In genomic region chr20:61846074-61846473, GRCh38 we compare ENCODE assay signal across 36 cellular contexts.
"Had no signal": no experiment of that assay in that cellular context is flagged by ENCODE, and none has a peak within 500 bp of the region (broad histone marks: within the 10 kb centered on the region; RNA-seq: fewer than 3 reads in every experiment).

No MANE protein-coding gene starts in this region.

- ATAC-seq: activated CD4-positive, alpha-beta T cell treated with anti-CD3 and anti-CD28 coated beads for 36 hours; activated CD4-positive, CD25-positive, alpha-beta regulatory T cell treated with anti-CD3 and anti-CD28 coated beads, Interleukin-2, amount 50 U/mL, for 24 hours; activated CD8-positive, alpha-beta T cell treated with anti-CD3 and anti-CD28 coated beads, Interleukin-2, amount 10 ng/mL, durations not matched to agents 7 days and 5 days; activated naive CD4-positive, alpha-beta T cell treated with anti-CD3 and anti-CD28 coated beads, Interleukin-2, amount 50 U/mL, for 72 hours; body of pancreas had no signal

- H3K36me3 ChIP-seq: adrenal gland, breast epithelium, MG63 had no signal

- H3K36me3 Mint-ChIP-seq: activated naive CD4-positive, alpha-beta T cell treated with anti-CD3 and anti-CD28 coated beads, Interleukin-2, amount 50 U/mL, for 72 hours had no signal

- H3K27me3 ChIP-seq: adrenal gland, body of pancreas, MG63 had no signal

- H3K4me1 ChIP-seq: adrenal gland, body of pancreas, breast epithelium had no signal

- H3K4me3 ChIP-seq: adrenal gland, body of pancreas, breast epithelium, MG63, PC-9 had no signal

- H3K4me1 Mint-ChIP-seq: activated CD4-positive, alpha-beta T cell treated with anti-CD3 and anti-CD28 coated beads for 36 hours; activated CD4-positive, alpha-beta T cell treated with anti-CD3 and anti-CD28 coated beads, Interleukin-2, amount 10 ng/mL, durations not matched to agents 7 days and 5 days had no signal

- H3K27ac ChIP-seq: adrenal gland, body of pancreas, breast epithelium, PC-9, RWPE1 had no signal

- FAIRE-seq: astrocyte, RCC 7860 had no signal

- H2AFZ ChIP-seq: PC-9 had no signal

- H3K4me2 ChIP-seq: PC-9 had no signal

- H3K4me3 Mint-ChIP-seq: activated CD4-positive, alpha-beta T cell treated with anti-CD3 and anti-CD28 coated beads for 36 hours; activated CD4-positive, alpha-beta T cell treated with anti-CD3 and anti-CD28 coated beads, Interleukin-2, amount 10 ng/mL, durations not matched to agents 7 days and 5 days; activated CD8-positive, alpha-beta T cell treated with anti-CD3 and anti-CD28 coated beads, Interleukin-2, amount 10 ng/mL, durations not matched to agents 7 days and 5 days; activated naive CD4-positive, alpha-beta T cell treated with anti-CD3 and anti-CD28 coated beads for 36 hours; activated T-cell treated with anti-CD3 and anti-CD28 coated beads, Interleukin-2, amount 50 U/mL, for 24 hours; activated T-helper 1 cell treated with anti-CD3 and anti-CD28 coated beads, Interleukin-12 subunit alpha, Interleukin-12 subunit beta, Interleukin-2, Interleukin-4 antibody, amounts not matched to agents 30 ng/mL and 10 ng/mL and 1 ng/mL, durations not matched to agents 14 hours and 24 hours and 36 hours had no signal

- H3K9me3 ChIP-seq: adrenal gland, body of pancreas, breast epithelium, MG63 had no signal

- DNase-seq: activated CD4-positive, alpha-beta T cell treated with anti-CD3 and anti-CD28 coated beads for 36 hours; activated CD4-positive, alpha-beta T cell treated with anti-CD3 and anti-CD28 coated beads, Interleukin-2, amount 10 ng/mL, durations not matched to agents 7 days and 5 days; activated CD4-positive, alpha-beta T cell treated with anti-CD3 and anti-CD28 coated beads, Interleukin-2, amount 50 U/mL, for 48 hours; activated CD8-positive, alpha-beta T cell treated with anti-CD3 and anti-CD28 coated beads, Interleukin-2, amount 10 ng/mL, durations not matched to agents 7 days and 5 days; activated gamma-delta T cell treated with Interleukin-2 at 50 U/mL for 16 hours; activated naive CD4-positive, alpha-beta T cell treated with anti-CD3 and anti-CD28 coated beads for 36 hours; activated T-cell treated with anti-CD3 and anti-CD28 coated beads, Interleukin-2, amount 50 U/mL, for 24 hours; adrenal gland; body of pancreas; caudate nucleus; Kasumi-1; KG1; MG63; NCI-H1048; NCI-H1105 treated with DMSO at 0.1 percent for 48 hours; NCI-H1436; NCI-H1694; NCI-H1930; NCI-H2081 treated with DMSO at 0.1 percent for 48 hours; NCI-H345; NCI-H524 treated with DMSO at 0.1 percent for 48 hours; NCI-H748 treated with DMSO at 0.1 percent for 48 hours; NK-92 treated with Interleukin-12 subunit alpha and Interleukin-12 subunit beta, amount 100 ng/mL, for 24 hours; PC-9; Right ventricle myocardium superior; SW 1271; T-helper 1 cell; T-helper 2 cell; T-helper 9 cell had no signal

- H3K9me3 Mint-ChIP-seq: activated CD4-positive, alpha-beta T cell treated with anti-CD3 and anti-CD28 coated beads, Interleukin-2, amount 10 ng/mL, durations not matched to agents 7 days and 5 days; activated naive CD4-positive, alpha-beta T cell treated with anti-CD3 and anti-CD28 coated beads, Interleukin-2, amount 50 U/mL, for 72 hours; activated T-cell treated with anti-CD3 and anti-CD28 coated beads, Interleukin-2, amount 50 U/mL, for 24 hours; activated T-helper 1 cell treated with anti-CD3 and anti-CD28 coated beads, Interleukin-12 subunit alpha, Interleukin-12 subunit beta, Interleukin-2, Interleukin-4 antibody, amounts not matched to agents 30 ng/mL and 10 ng/mL and 1 ng/mL, durations not matched to agents 14 hours and 24 hours and 36 hours had no signal

- H3K27ac Mint-ChIP-seq: activated CD4-positive, alpha-beta T cell treated with anti-CD3 and anti-CD28 coated beads for 36 hours; activated CD4-positive, alpha-beta T cell treated with anti-CD3 and anti-CD28 coated beads, Interleukin-2, amount 10 ng/mL, durations not matched to agents 7 days and 5 days; activated CD8-positive, alpha-beta T cell treated with anti-CD3 and anti-CD28 coated beads, Interleukin-2, amount 10 ng/mL, durations not matched to agents 7 days and 5 days; activated naive CD4-positive, alpha-beta T cell treated with anti-CD3 and anti-CD28 coated beads for 36 hours; activated naive CD4-positive, alpha-beta T cell treated with anti-CD3 and anti-CD28 coated beads, Interleukin-2, amount 50 U/mL, for 72 hours; activated T-cell treated with anti-CD3 and anti-CD28 coated beads, Interleukin-2, amount 50 U/mL, for 24 hours; activated T-helper 1 cell treated with anti-CD3 and anti-CD28 coated beads, Interleukin-12 subunit alpha, Interleukin-12 subunit beta, Interleukin-2, Interleukin-4 antibody, amounts not matched to agents 30 ng/mL and 10 ng/mL and 1 ng/mL, durations not matched to agents 14 hours and 24 hours and 36 hours had no signal

- H3K27me3 Mint-ChIP-seq: activated CD4-positive, alpha-beta T cell treated with anti-CD3 and anti-CD28 coated beads for 36 hours; activated CD4-positive, alpha-beta T cell treated with anti-CD3 and anti-CD28 coated beads, Interleukin-2, amount 10 ng/mL, durations not matched to agents 7 days and 5 days; activated T-cell treated with anti-CD3 and anti-CD28 coated beads, Interleukin-2, amount 50 U/mL, for 24 hours had no signal
